15 cellular contexts compared by ENCODE assay signal in the genomic region with DNA sequence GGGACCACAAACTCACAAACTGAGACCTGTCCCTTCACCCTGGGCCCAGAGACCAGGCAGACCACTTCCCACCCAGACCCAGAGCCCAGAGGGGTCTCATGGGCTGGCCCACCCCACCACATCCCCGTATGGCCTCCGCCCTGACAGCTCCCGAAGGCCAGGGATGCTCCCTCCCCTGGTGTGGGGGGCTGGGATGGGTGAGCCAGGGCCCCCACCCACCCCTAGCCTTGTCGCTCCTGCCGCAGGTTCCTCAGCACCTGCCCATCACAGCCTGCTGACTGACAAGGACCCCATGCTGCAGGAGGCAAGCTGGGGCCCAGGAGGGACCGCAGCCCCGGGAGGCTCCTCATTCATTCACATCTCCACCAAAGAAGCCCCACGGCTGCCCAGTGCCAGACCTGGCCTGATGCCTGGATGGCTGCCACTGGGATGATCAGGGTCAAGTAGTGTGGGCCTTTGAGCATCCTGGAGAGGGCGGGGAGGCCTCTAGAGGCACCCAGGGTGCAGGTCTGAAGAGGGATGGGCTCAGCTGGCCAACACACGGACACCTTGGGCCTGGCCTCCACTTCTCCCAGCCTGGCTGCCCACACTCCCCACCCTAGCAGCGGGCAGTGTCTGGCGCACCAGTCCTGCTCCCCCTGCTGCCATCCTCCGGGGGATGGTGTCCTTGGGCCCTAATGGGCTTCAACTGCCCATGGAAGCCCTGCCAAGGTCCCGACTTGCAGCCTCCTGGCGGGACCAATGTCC. TPM values are rescaled to one million over a fixed set of nuclear protein-coding genes. Genes with fewer than 3 reads are reported as not detected.
DNase-seq lines count a peak whose midpoint lies in the region; ATAC-seq, FAIRE-seq and TF ChIP-seq lines count a peak whose summit lies in the region.
"Had no signal": no experiment of that assay in that cellular context is flagged by ENCODE, and none has a peak within 500 bp of the region (broad histone marks: within the 10 kb centered on the region; RNA-seq: fewer than 3 reads in every experiment).

No MANE protein-coding gene starts in this region.

- POLR2A ChIA-PET in HepG2 (lab: Yijun Ruan, JAX): no interaction called here

- TF ChIP-seq RAD21 in HepG2 (CRISPR knock-in tag; IDR thresholded peaks at IDR 0.05): no peak

- peaks cover 57% of the 10 kb centered on the region for H3K4me1 ChIP-seq in HepG2 (ENCODE audit: insufficient read depth, low read length)
- H3K4me1 ChIP-seq in suprapubic skin: peaks cover 86% of the 10 kb centered on the region
- peaks cover 68% of the 10 kb centered on the region for H3K4me1 ChIP-seq in lower lobe of right lung

- no TSS peak for BruUV-seq in HepG2 (replicated peaks; lab: Mats Ljungman, UMichigan)

- FAIRE-seq in HepG2 (lab: Jason Lieb, UNC): no peak

- H2AFZ ChIP-seq in HepG2 (ENCODE audit: low read length): no peak overlapping the region

- TF ChIP-seq POLR2A in HepG2 (IDR thresholded peaks at IDR 0.05; ENCODE audit: insufficient read depth in 1 of 2, low read depth in 2 of 2, low read length in 2 of 2) (no peak), suprapubic skin (IDR thresholded peaks at IDR 0.05) (no peak)

- H3K27me3 ChIP-seq in MG63 (no peaks in the 10 kb centered on the region), HepG2 (ENCODE audit: control insufficient read depth in 1 of 2, insufficient read depth in 2 of 2, low read length in 2 of 2) (peaks cover 13 to 44% of the 10 kb centered on the region in 2 experiments; a peak in 4 of 5 replicates), suprapubic skin (peaks cover 14% of the 10 kb centered on the region), lower lobe of right lung (ENCODE audit: low read depth) (peaks cover 15% of the 10 kb centered on the region)

- ATAC-seq in HepG2 (peak; percentile 3), GM18520 (IDR thresholded peaks at IDR 0.05; ENCODE audit: unreplicated experiment) (no peak), lower lobe of right lung (no peak), GM18502 (IDR thresholded peaks at IDR 0.05; ENCODE audit: poor library complexity, unreplicated experiment) (no peak)

- in situ Hi-C loops in HepG2 (cut with HindIII; ENCODE audit: extremely low pct_ligation_motif_present, low pct_unique_long_range_greater_than_20kb): loop anchor here (10.0 kb wide), 1 partner anchor 55 kb away; no protein-coding TSS in a partner anchor

- CTCF ChIA-PET in HepG2 (lab: Yijun Ruan, JAX; ENCODE audit: low intra/inter-chr PET ratio, low total read pairs): no interaction called here

- no peak for TF ChIP-seq EP300 in HepG2 (IDR thresholded peaks at IDR 0.05; ENCODE audit: low read depth in 2 of 2, low read length in 2 of 2)
- no peak for TF ChIP-seq EP300 in HepG2 (CRISPR knock-in tag; IDR thresholded peaks at IDR 0.05; ENCODE audit: borderline replicate concordance)
- no peak for TF ChIP-seq EP300 in suprapubic skin (IDR thresholded peaks at IDR 0.05)

- TF ChIP-seq CTCF in HepG2 (CRISPR knock-in tag; IDR thresholded peaks at IDR 0.05) (no peak), suprapubic skin (IDR thresholded peaks at IDR 0.05) (no peak), lower lobe of right lung (IDR thresholded peaks at IDR 0.05) (no peak)

- DNase-seq in activated CD4-positive, alpha-beta T cell treated with anti-CD3 and anti-CD28 coated beads, Interleukin-2, amount 10 ng/mL, durations not matched to agents 24 days and 14 days: peak; percentile 58
- no peak for DNase-seq in activated CD4-positive, alpha-beta T cell treated with anti-CD3 and anti-CD28 coated beads for 4 hours
- DNase-seq in MG63: peak; percentile 42
- no peak for DNase-seq in HepG2 (ENCODE audit: low spot score)
- peak; percentile 53 to 71 for DNase-seq in suprapubic skin (ENCODE audit: low spot score in 2 of 2)
- no peak for DNase-seq in lower lobe of right lung

- intact Hi-C loops in activated CD4-positive, alpha-beta T cell treated with anti-CD3 and anti-CD28 coated beads, Interleukin-2, amount 10 ng/mL, durations not matched to agents 24 days and 14 days (cut with micrococcal nuclease): loop anchor here (1.0 to 5.0 kb wide), 4 partner anchors 77 to 402 kb away; partner anchors contain the start of genes JAG2 and TEDC1
- intact Hi-C loops in HepG2 (cut with micrococcal nuclease; ENCODE audit: unreplicated experiment): loop anchor here (5.0 kb wide), 1 partner anchor 97 kb away; no protein-coding TSS in a partner anchor
- intact Hi-C loops in lower lobe of right lung (cut with DNase I): no loop called here

- no peaks in the 10 kb centered on the region for H3K36me3 Mint-ChIP-seq in activated CD4-positive, alpha-beta T cell treated with anti-CD3 and anti-CD28 coated beads, Interleukin-2, amount 10 ng/mL, durations not matched to agents 24 days and 14 days (ENCODE audit: low read depth)

- no peak overlapping the region for H3K27ac ChIP-seq in HepG2 (ENCODE audit: extremely low read length, insufficient read depth, low read length)
- H3K27ac ChIP-seq in suprapubic skin: no peak overlapping the region
- H3K27ac ChIP-seq in lower lobe of right lung: no peak overlapping the region
- H3K27ac ChIP-seq: neutrophil had no signal

- no peaks in the 10 kb centered on the region for H3K9me3 ChIP-seq in MG63
- no peaks in the 10 kb centered on the region for H3K9me3 ChIP-seq in HepG2 (ENCODE audit: low read length)
- no peaks in the 10 kb centered on the region for H3K9me3 ChIP-seq in suprapubic skin
- H3K9me3 ChIP-seq in lower lobe of right lung: no peaks in the 10 kb centered on the region
- H3K9me3 ChIP-seq: Caco-2, neutrophil had no signal

- H3K36me3 ChIP-seq in MG63: no peaks in the 10 kb centered on the region
- no peaks in the 10 kb centered on the region for H3K36me3 ChIP-seq in HepG2 (replicated peaks in 1 of 2; ENCODE audit: control insufficient read depth in 1 of 2, insufficient read depth in 2 of 2, low read length in 2 of 2)
- H3K36me3 ChIP-seq in suprapubic skin: no peaks in the 10 kb centered on the region
- H3K36me3 ChIP-seq in lower lobe of right lung: no peaks in the 10 kb centered on the region
- H3K36me3 ChIP-seq: neutrophil had no signal

- H3K4me2 ChIP-seq in HepG2 (ENCODE audit: low read depth, low read length): no peak overlapping the region
- H3K4me2 ChIP-seq: smooth muscle cell had no signal

- peaks cover 20% of the 10 kb centered on the region for H3K4me1 Mint-ChIP-seq in activated CD4-positive, alpha-beta T cell treated with anti-CD3 and anti-CD28 coated beads, Interleukin-2, amount 10 ng/mL, durations not matched to agents 24 days and 14 days

- H3K9ac ChIP-seq in HepG2 (ENCODE audit: insufficient read depth, low read depth, low read length): no peak overlapping the region

- WGBS in HepG2 (ENCODE audit: low lambda C conversion rate): no CpG with 5 or more reads among the region's 15 CpGs
- WGBS in suprapubic skin: 100% methylated on average over 2 of the region's 15 CpGs

- peaks cover 5% of the 10 kb centered on the region; the same call in 1 of the 2 replicates for H4K20me1 ChIP-seq in HepG2 (ENCODE audit: insufficient read depth, low read length)

- H3K27me3 Mint-ChIP-seq in activated CD4-positive, alpha-beta T cell treated with anti-CD3 and anti-CD28 coated beads, Interleukin-2, amount 10 ng/mL, durations not matched to agents 24 days and 14 days: peaks cover 7% of the 10 kb centered on the region

- H3K79me2 ChIP-seq in HepG2 (ENCODE audit: insufficient read depth, low read length): no peaks in the 10 kb centered on the region

- no peak overlapping the region for H3K4me3 ChIP-seq in MG63
- H3K4me3 ChIP-seq in HepG2 (replicated peaks in 1 of 3; ENCODE audit: insufficient read depth in 1 of 3, low read depth in 2 of 3, low read length in 3 of 3): no peak overlapping the region
- H3K4me3 ChIP-seq in suprapubic skin: no peak overlapping the region
- no peak overlapping the region for H3K4me3 ChIP-seq in lower lobe of right lung
- H3K4me3 ChIP-seq: smooth muscle cell had no signal

- H3K9me3 Mint-ChIP-seq in activated CD4-positive, alpha-beta T cell treated with anti-CD3 and anti-CD28 coated beads, Interleukin-2, amount 10 ng/mL, durations not matched to agents 24 days and 14 days: no peaks in the 10 kb centered on the region
- H3K9me3 Mint-ChIP-seq: endodermal cell; T-helper 2 cell treated with Interferon-gamma antibody and Interleukin-4, amounts not matched to agents 5 μg/mL and 100 μg/mL, for 36 hours had no signal

- no peak overlapping the region for H3K4me3 Mint-ChIP-seq in activated CD4-positive, alpha-beta T cell treated with anti-CD3 and anti-CD28 coated beads, Interleukin-2, amount 10 ng/mL, durations not matched to agents 24 days and 14 days
- H3K4me3 Mint-ChIP-seq: endodermal cell; T-helper 2 cell treated with Interferon-gamma antibody and Interleukin-4, amounts not matched to agents 5 μg/mL and 100 μg/mL, for 36 hours had no signal

- no peak overlapping the region for H3K27ac Mint-ChIP-seq in activated CD4-positive, alpha-beta T cell treated with anti-CD3 and anti-CD28 coated beads, Interleukin-2, amount 10 ng/mL, durations not matched to agents 24 days and 14 days
- H3K27ac Mint-ChIP-seq: endodermal cell had no signal

RNA-seq across cellular contexts. Expression of gene GPR132, which starts 24.7 kb away (rescaled TPM):
- 25.8 and 31.5 TPM in 2 replicates for total RNA-seq in activated CD4-positive, alpha-beta T cell treated with anti-CD3 and anti-CD28 coated beads, Interleukin-2, amount 10 ng/mL, durations not matched to agents 24 days and 14 days
- not detected in 2 replicates for total RNA-seq in MG63 (2014; rRNA removed; shearing (Covaris generic); ENCODE audit: low replicate concordance)
- total RNA-seq in HepG2 (2016; rRNA removed; fragmentation: Illumina TruSeq; extraction: Trizol) (not detected in 2 replicates), suprapubic skin (1 to 10 TPM in 2 of 4 donors, under 1 TPM in 2; 0.95 to 2.7 (median 1.3) TPM), lower lobe of right lung (7.2 TPM)
- not detected in 2 replicates for total RNA-seq in HepG2 (2016; cell fraction: cytosol; rRNA removed; fragmentation: Illumina TruSeq; extraction: Trizol; ENCODE audit: low read depth)
- not detected in 2 replicates for total RNA-seq in HepG2 (2016; cell fraction: insoluble cytoplasmic fraction; rRNA removed; fragmentation: Illumina TruSeq; extraction: Trizol)
- total RNA-seq in HepG2 (2016; cell fraction: membrane; rRNA removed; fragmentation: Illumina TruSeq; extraction: Trizol): not detected in 2 replicates
- total RNA-seq in HepG2 (2016; cell fraction: nucleus; rRNA removed; fragmentation: Illumina TruSeq; extraction: Trizol): not detected in 2 replicates
- not detected in 2 replicates for polyA plus RNA-seq in HepG2 (2011; rRNA removed)
- polyA plus RNA-seq in HepG2 (2011; cell fraction: cytosol; rRNA removed): not detected in 2 replicates
- 0.05 TPM in 1 of 2 replicates, not detected in the other for polyA plus RNA-seq in HepG2 (2011; cell fraction: nucleus; rRNA removed)
- polyA plus RNA-seq in HepG2 (2012): not detected in 2 replicates
- not detected in 2 replicates for polyA plus RNA-seq in HepG2 (2016; cell fraction: cytosol; fragmentation: Illumina TruSeq; extraction: Trizol; ENCODE audit: low read depth)
- polyA plus RNA-seq in HepG2 (2016; cell fraction: insoluble cytoplasmic fraction; fragmentation: Illumina TruSeq; extraction: Trizol; ENCODE audit: low read depth): not detected in 2 replicates
- not detected in 2 replicates for polyA plus RNA-seq in HepG2 (2016; cell fraction: membrane; fragmentation: Illumina TruSeq; extraction: Trizol; ENCODE audit: low read depth)
- not detected in 2 replicates for polyA plus RNA-seq in HepG2 (2016; cell fraction: nucleus; fragmentation: Illumina TruSeq; extraction: Trizol; ENCODE audit: insufficient read depth, low read depth)
- polyA minus RNA-seq in HepG2 (2011; rRNA and poly(A)+ RNA removed; ENCODE audit: low replicate concordance): 0.09 TPM in 1 of 2 replicates, not detected in the other
- not detected in 2 replicates for polyA minus RNA-seq in HepG2 (2011; cell fraction: cytosol; rRNA and poly(A)+ RNA removed)
- not detected in 2 replicates for polyA minus RNA-seq in HepG2 (2011; cell fraction: nucleus; rRNA and poly(A)+ RNA removed)
- total RNA-seq: A673, Caco-2, fibroblast of villous mesenchyme had no signal

Comparison
In these comparisons a context has a peak if more than half of its experiments do, and no peak if none do; other contexts are left out.
1. DNase-seq: peak in activated CD4-positive, alpha-beta T cell treated with anti-CD3 and anti-CD28 coated beads, Interleukin-2, amount 10 ng/mL, durations not matched to agents 24 days and 14 days (single experiment), MG63 (single experiment) and suprapubic skin (2 of 2); none in activated CD4-positive, alpha-beta T cell treated with anti-CD3 and anti-CD28 coated beads for 4 hours (0 of 2), HepG2 (single experiment) and lower lobe of right lung (single experiment).